8 cellular contexts compared by ENCODE assay signal in the genomic region with DNA sequence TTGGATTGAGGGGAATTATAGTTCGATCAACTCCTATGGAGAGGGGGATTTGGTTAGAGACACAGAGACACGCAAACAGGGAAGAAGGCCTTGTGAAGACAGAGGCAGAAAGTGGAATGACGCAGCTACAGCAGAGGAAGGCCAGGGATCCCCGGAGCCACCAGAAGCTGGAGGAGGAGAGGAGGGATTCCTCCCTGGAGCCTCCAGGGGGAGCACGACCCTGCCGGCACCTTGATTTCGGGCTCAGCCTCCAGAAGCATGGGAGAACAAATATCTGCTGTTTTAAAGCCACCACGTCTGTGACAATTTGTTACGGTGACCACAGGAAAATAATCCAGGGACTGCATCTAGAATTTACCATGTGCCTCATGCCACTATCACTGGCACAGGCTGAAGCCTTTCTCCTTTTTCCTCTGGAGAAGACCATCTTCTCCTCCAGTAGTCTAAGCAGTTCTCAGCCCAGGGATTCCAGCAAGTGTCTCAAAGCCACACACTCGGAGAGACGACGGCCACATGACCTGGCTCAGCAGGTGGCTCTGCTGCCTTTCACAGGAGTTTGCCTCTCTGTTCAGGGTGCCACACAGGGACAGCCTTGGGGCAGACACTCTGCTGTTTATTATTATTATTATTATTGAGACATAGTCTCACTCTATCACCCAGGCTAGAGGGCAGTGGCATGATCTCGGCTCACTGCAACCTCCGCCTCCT. TPM values are rescaled to one million over a fixed set of nuclear protein-coding genes. Genes with fewer than 3 reads are reported as not detected.
DNase-seq lines count a peak whose midpoint lies in the region; ATAC-seq and TF ChIP-seq lines count a peak whose summit lies in the region.

No MANE protein-coding gene starts in this region.

- TF ChIP-seq CTCF in Calu3 (IDR thresholded peaks at IDR 0.05; ENCODE audit: unreplicated experiment), result peak; percentile 57
- peak; percentile 96 for TF ChIP-seq CTCF in HEK293 (tag by site-specific recombination; IDR thresholded peaks at IDR 0.05)
- TF ChIP-seq CTCF in right lobe of liver (IDR thresholded peaks at IDR 0.05), result peak; percentile 47 to 78 (median 74)
- TF ChIP-seq CTCF in tibial artery (IDR thresholded peaks at IDR 0.05), result peak; percentile 55 to 61

- POLR2A ChIA-PET in HEK293 (lab: Yijun Ruan, JAX), result interaction anchor here (0.5 to 1.2 kb wide), 4 partner anchors 23 to 73 kb away, joined by 3 to 4 read pairs (median 3); no protein-coding TSS in a partner anchor

- no peak overlapping the region for H3K27ac Mint-ChIP-seq in Calu3 (ENCODE audit: unreplicated experiment)

- H3K4me3 Mint-ChIP-seq in Calu3 (ENCODE audit: low read depth, unreplicated experiment), result no peak overlapping the region

- H3K27ac ChIP-seq in HEK293 (ENCODE audit: extremely low read depth, low read depth, low read length) (no peak overlapping the region), right lobe of liver (no peak overlapping the region), tibial artery (no peak overlapping the region)

- ATAC-seq in SK-N-SH treated with all-trans-retinoic acid at 6 μM for 48 hours (peak; percentile 96), right lobe of liver (peak; percentile 80 to 88 (median 80)), GM21515 (IDR thresholded peaks at IDR 0.05; ENCODE audit: unreplicated experiment) (no peak)

- 15% methylated on average over 6 of the region's 14 CpGs for WGBS in right lobe of liver (ENCODE audit: insufficient coverage, low coverage, low lambda C conversion rate, missing lambda C conversion rate)

- no peaks in the 10 kb centered on the region for H3K9me3 ChIP-seq in HEK293 (ENCODE audit: control insufficient read depth, insufficient read depth, low read depth, low read length)
- H3K9me3 ChIP-seq in right lobe of liver, result no peaks in the 10 kb centered on the region
- no peaks in the 10 kb centered on the region for H3K9me3 ChIP-seq in tibial artery

- H3K9me3 Mint-ChIP-seq in Calu3 (ENCODE audit: low read depth, unreplicated experiment), result no peaks in the 10 kb centered on the region

- H3K27me3 ChIP-seq in right lobe of liver (no peaks in the 10 kb centered on the region), tibial artery (peaks cover 0 to 18% of the 10 kb centered on the region in 2 donors)

- H3K36me3 ChIP-seq in HEK293 (ENCODE audit: control insufficient read depth in 2 of 2, insufficient read depth in 1 of 2, low read length in 2 of 2), result no peaks in the 10 kb centered on the region
- H3K36me3 ChIP-seq in right lobe of liver, result no peaks in the 10 kb centered on the region
- no peaks in the 10 kb centered on the region for H3K36me3 ChIP-seq in tibial artery

- BruUV-seq in Calu3 (replicated peaks; lab: Mats Ljungman, UMichigan), result no TSS peak

- DNase-seq in Calu3, result peak; percentile 79
- DNase-seq in dedifferentiated amniotic fluid mesenchymal stem cell (ENCODE audit: extremely low spot score), result peak; percentile 27
- DNase-seq in right lobe of liver, result peak in 2 of 3 donors; percentile 52 to 66
- no peak for DNase-seq in tibial artery
- no peak for DNase-seq in activated CD4-positive, CD25-positive, alpha-beta regulatory T cell treated with anti-CD3 and anti-CD28 coated beads, Interleukin-2, amount 50 U/mL, for 72 hours

- no peaks in the 10 kb centered on the region for H3K36me3 Mint-ChIP-seq in Calu3 (ENCODE audit: insufficient read depth, unreplicated experiment)

- TF ChIP-seq POLR2A in right lobe of liver (IDR thresholded peaks at IDR 0.05), result no peak

- H3K4me1 ChIP-seq in HEK293 (ENCODE audit: control insufficient read depth, insufficient read depth, low read length), result peaks cover 3% of the 10 kb centered on the region; the same call in 1 of the 2 replicates
- H3K4me1 ChIP-seq in right lobe of liver, result no peaks in the 10 kb centered on the region
- H3K4me1 ChIP-seq in tibial artery, result no peaks in the 10 kb centered on the region

- H3K4me3 ChIP-seq in HEK293 (ENCODE audit: low read depth, low read length), result no peak overlapping the region
- H3K4me3 ChIP-seq in right lobe of liver, result no peak overlapping the region
- H3K4me3 ChIP-seq in tibial artery, result no peak overlapping the region

- no peaks in the 10 kb centered on the region for H3K4me1 Mint-ChIP-seq in Calu3 (ENCODE audit: low read depth, unreplicated experiment)

- peaks cover 21% of the 10 kb centered on the region for H3K27me3 Mint-ChIP-seq in Calu3 (ENCODE audit: unreplicated experiment)

- CTCF ChIA-PET in Calu3 (lab: Charles Lee) (interaction anchor here (0.8 to 1.7 kb wide), 5 partner anchors 12 to 101 kb away, joined by 4 to 8 read pairs (median 5); no protein-coding TSS in a partner anchor), HEK293 (lab: Yijun Ruan, JAX) (interaction anchor here (0.5 to 8.9 kb wide), 45 partner anchors 8 to 884 kb away, joined by 3 to 138 read pairs (median 4); no protein-coding TSS in a partner anchor)

- intact Hi-C loops in Calu3 (cut with micrococcal nuclease; ENCODE audit: unreplicated experiment), result loop anchor here (1.0 kb wide), 2 partner anchors 73 to 101 kb away; no protein-coding TSS in a partner anchor
- intact Hi-C loops in right lobe of liver (cut with DNase I), result no loop called here
- intact Hi-C loops in tibial artery (cut with DNase I; ENCODE audit: low total_unique reads), result no loop called here

TF ChIP-seq in HEK293, 187 proteins besides CTCF, POLR2A, EP300 and RAD21 (continues in another document):
- TF ChIP-seq, protein P1, sequence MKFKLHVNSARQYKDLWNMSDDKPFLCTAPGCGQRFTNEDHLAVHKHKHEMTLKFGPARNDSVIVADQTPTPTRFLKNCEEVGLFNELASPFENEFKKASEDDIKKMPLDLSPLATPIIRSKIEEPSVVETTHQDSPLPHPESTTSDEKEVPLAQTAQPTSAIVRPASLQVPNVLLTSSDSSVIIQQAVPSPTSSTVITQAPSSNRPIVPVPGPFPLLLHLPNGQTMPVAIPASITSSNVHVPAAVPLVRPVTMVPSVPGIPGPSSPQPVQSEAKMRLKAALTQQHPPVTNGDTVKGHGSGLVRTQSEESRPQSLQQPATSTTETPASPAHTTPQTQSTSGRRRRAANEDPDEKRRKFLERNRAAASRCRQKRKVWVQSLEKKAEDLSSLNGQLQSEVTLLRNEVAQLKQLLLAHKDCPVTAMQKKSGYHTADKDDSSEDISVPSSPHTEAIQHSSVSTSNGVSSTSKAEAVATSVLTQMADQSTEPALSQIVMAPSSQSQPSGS (tag by site-specific recombination; IDR thresholded peaks at IDR 0.05; ENCODE audit: low read depth), result no peak
- TF ChIP-seq BCL11A (tag by site-specific recombination; IDR thresholded peaks at IDR 0.05; ENCODE audit: low read depth) (peak; percentile 23; the same call in 1 of the 2 replicates), ZNF776 (tag by site-specific recombination; IDR thresholded peaks at IDR 0.05; ENCODE audit: borderline replicate concordance) (no peak), ZNF843 (tag by site-specific recombination; IDR thresholded peaks at IDR 0.05) (no peak; the same call in 1 of the 2 replicates), ZBTB17 (tag by site-specific recombination; IDR thresholded peaks at IDR 0.05) (peak; percentile 17; the same call in 1 of the 2 replicates), ZNF561 (tag by site-specific recombination; IDR thresholded peaks at IDR 0.05; ENCODE audit: borderline replicate concordance) (no peak), ZNF223 (tag by site-specific recombination; IDR thresholded peaks at IDR 0.05) (peak; percentile 74), SCRT1 (tag by site-specific recombination; IDR thresholded peaks at IDR 0.05; ENCODE audit: borderline replicate concordance) (peak; percentile 96), GLIS1 (tag by site-specific recombination; IDR thresholded peaks at IDR 0.05) (peak; percentile 35; the same call in 1 of the 2 replicates)

TF ChIP-seq in SK-N-SH treated with all-trans-retinoic acid at 6 μM for 48 hours, 23 proteins besides CTCF, POLR2A, EP300 and RAD21:
- no peak for TF ChIP-seq ZFP30 (CRISPR knock-in tag; IDR thresholded peaks at IDR 0.05)
- no peak for TF ChIP-seq ZNF70 (CRISPR knock-in tag; IDR thresholded peaks at IDR 0.05)
- TF ChIP-seq GLIS3 (CRISPR knock-in tag; IDR thresholded peaks at IDR 0.05), result no peak
- no peak for TF ChIP-seq ESRRG (CRISPR knock-in tag; IDR thresholded peaks at IDR 0.05)
- no peak for TF ChIP-seq ZFP3 (CRISPR knock-in tag; IDR thresholded peaks at IDR 0.05)
- no peak for TF ChIP-seq TOX (CRISPR knock-in tag; IDR thresholded peaks at IDR 0.05; ENCODE audit: borderline replicate concordance)
- no peak for TF ChIP-seq BACH2 (CRISPR knock-in tag; IDR thresholded peaks at IDR 0.05; ENCODE audit: borderline replicate concordance)
- no peak for TF ChIP-seq ZNF8 (CRISPR knock-in tag; IDR thresholded peaks at IDR 0.05)

RNA-seq across cellular contexts. Expression of gene CCNE1, which starts 39.9 kb away (rescaled TPM):
- 11.0 and 15.9 TPM in 2 replicates for total RNA-seq in Calu3 (2022)
- 1 to 10 TPM in 3 of 6 experiments, under 1 TPM in 3; 0.26 to 2.2 (median 0.90) TPM for total RNA-seq in right lobe of liver

RNA-seq across cellular contexts. Expression of gene C19orf12, which starts 56.8 kb away (rescaled TPM):
- 15.4 and 17.5 TPM in 2 replicates for total RNA-seq in Calu3 (2022)
- 10 to 100 TPM; 35.2 to 62.8 (median 52.4) TPM for total RNA-seq in right lobe of liver

Comparison
In these comparisons a context has a peak if more than half of its experiments do, and no peak if none do; other contexts are left out.
1. DNase-seq: peak in Calu3 (single experiment), dedifferentiated amniotic fluid mesenchymal stem cell (single experiment) and right lobe of liver (2 of 3); none in tibial artery (0 of 2) and activated CD4-positive, CD25-positive, alpha-beta regulatory T cell treated with anti-CD3 and anti-CD28 coated beads, Interleukin-2, amount 50 U/mL, for 72 hours (single experiment).
2. Peak in every context shown above with its lines, with median percentiles within 50 percentile points of each other: CTCF ChIP-seq.